In genomic region chr17:76103274-76104139, GRCh38 we compare ENCODE assay signal across 8 cellular contexts. TPM values are rescaled to one million over a fixed set of nuclear protein-coding genes. Genes with fewer than 3 reads are reported as not detected.
DNase-seq lines count a peak whose midpoint lies in the region; ATAC-seq and TF ChIP-seq lines count a peak whose summit lies in the region.

TSS of gene EXOC7 (minus strand) at chr17:76103787. CDS start at chr17:76103692, 95 bp downstream.

- intact Hi-C loops in A673 (cut with micrococcal nuclease; ENCODE audit: unreplicated experiment): loop anchor here (1.0 kb wide), 1 partner anchor 124 kb away; the partner anchor contains the start of genes ACOX1 and TEN1
- intact Hi-C loops in activated CD4-positive, alpha-beta T cell treated with anti-CD3 and anti-CD28 coated beads for 36 hours (cut with DNase I, micrococcal nuclease): loop anchor here (1.0 to 10.0 kb wide), 8 partner anchors 31 to 401 kb away; partner anchors contain the start of genes ACOX1 (in 1 of the 2), RHBDF2 (in 1 of the 2), SRP68 (in 1 of the 2) and TEN1 (in 1 of the 2)
- intact Hi-C loops in left colon (cut with DNase I, micrococcal nuclease): no loop called here

- H3K27me3 ChIP-seq in A673 (replicated peaks; ENCODE audit: insufficient read depth, low read depth, low read length, poor library complexity): no peaks in the 10 kb centered on the region

- CTCF ChIA-PET in A673 (lab: Charles Lee): interaction anchor here (0.6 kb wide), 1 partner anchor 40 kb away, joined by 4 read pairs; no protein-coding TSS in a partner anchor
- CTCF ChIA-PET in activated CD4-positive, alpha-beta T cell treated with anti-CD3 and anti-CD28 coated beads for 36 hours (lab: Charles Lee): interaction anchor here (0.6 to 1.9 kb wide), 10 partner anchors 23 to 245 kb away, joined by 3 to 10 read pairs (median 4); no protein-coding TSS in a partner anchor

- BruUV-seq in A673 (replicated peaks; lab: Mats Ljungman, UMichigan): no TSS peak

- POLR2A ChIA-PET in A673 (lab: Charles Lee; ENCODE audit: low non-redundant PET): no interaction called here
- POLR2A ChIA-PET in activated CD4-positive, alpha-beta T cell treated with anti-CD3 and anti-CD28 coated beads for 36 hours (lab: Charles Lee): interaction anchor here (0.8 to 2.0 kb wide), 3 partner anchors 23 to 168 kb away, joined by 3 to 4 read pairs (median 3); partner anchors contain the start of gene UBALD2

- peak within 1 kb of the TSS; percentile 93 for H3K4me3 ChIP-seq in A673 (ENCODE audit: low read depth, low read length, poor library complexity, severe bottlenecking)
- peak within 1 kb of the TSS; percentile 93 for H3K4me3 ChIP-seq in choroid plexus epithelial cell (ENCODE audit: low read depth, low read length)

- peaks cover 10% of the 10 kb centered on the region for H3K4me1 ChIP-seq in A673 (ENCODE audit: insufficient read depth, low read length, poor library complexity, severe bottlenecking)

- H3K36me3 Mint-ChIP-seq in activated CD4-positive, alpha-beta T cell treated with anti-CD3 and anti-CD28 coated beads for 36 hours (ENCODE audit: low read depth): peaks cover 8% of the 10 kb centered on the region

- H3K4me1 Mint-ChIP-seq in activated CD4-positive, alpha-beta T cell treated with anti-CD3 and anti-CD28 coated beads for 36 hours: peaks cover 18% of the 10 kb centered on the region

- peak; percentile 60 for ATAC-seq in GM18873 (IDR thresholded peaks at IDR 0.05; ENCODE audit: low FRiP score, unreplicated experiment)
- peak; percentile 81 for ATAC-seq in HG03432 (IDR thresholded peaks at IDR 0.05; ENCODE audit: unreplicated experiment)
- peak; percentile 94 for ATAC-seq in activated CD4-positive, alpha-beta T cell treated with anti-CD3 and anti-CD28 coated beads for 36 hours
- ATAC-seq in left colon: peak; percentile 90

- H3K36me3 ChIP-seq in A673 (ENCODE audit: insufficient read depth, low read length, poor library complexity, severe bottlenecking): peaks cover 20% of the 10 kb centered on the region

- no peaks in the 10 kb centered on the region for H3K9me3 ChIP-seq in A673 (ENCODE audit: low read depth, low read length, poor library complexity, severe bottlenecking)

- no peaks in the 10 kb centered on the region for H3K27me3 Mint-ChIP-seq in activated CD4-positive, alpha-beta T cell treated with anti-CD3 and anti-CD28 coated beads for 36 hours

- H3K27ac ChIP-seq in A673 (ENCODE audit: low read depth, low read length, poor library complexity, severe bottlenecking): peak within 1 kb of the TSS; percentile 85

- peak within 1 kb of the TSS; percentile 93 for H3K27ac Mint-ChIP-seq in activated CD4-positive, alpha-beta T cell treated with anti-CD3 and anti-CD28 coated beads for 36 hours

- DNase-seq in A673 (ENCODE audit: low spot score): peak; percentile 96
- peak; percentile 95 for DNase-seq in NCI-H510A treated with DMSO at 0.1 percent for 48 hours (lab: John Stamatoyannopoulos, UW)
- peak; percentile 96 for DNase-seq in activated CD4-positive, alpha-beta T cell treated with anti-CD3 and anti-CD28 coated beads for 36 hours
- DNase-seq in choroid plexus epithelial cell (ENCODE audit: low read depth): peak; percentile 93
- DNase-seq in left colon: peak; percentile 88 to 93
- DNase-seq in stimulated activated CD4-positive, alpha-beta T cell treated with anti-CD3 and anti-CD28 coated beads, Interleukin-1b, Interleukin-23, amount 100 ng/mL, for 4 hours (ENCODE audit: low read depth in 2 of 2): peak; percentile 90

- H3K4me3 Mint-ChIP-seq in activated CD4-positive, alpha-beta T cell treated with anti-CD3 and anti-CD28 coated beads for 36 hours: peak within 1 kb of the TSS; percentile 90

- no peak for TF ChIP-seq CTCF in A673 (conservative IDR thresholded peaks at IDR 0.05; ENCODE audit: low read depth, low read length)
- peak; percentile 30 for TF ChIP-seq CTCF in choroid plexus epithelial cell (conservative IDR thresholded peaks at IDR 0.05; ENCODE audit: low read depth, low read length)

- H3K9me3 Mint-ChIP-seq in activated CD4-positive, alpha-beta T cell treated with anti-CD3 and anti-CD28 coated beads for 36 hours (ENCODE audit: low read depth): no peaks in the 10 kb centered on the region

RNA-seq across cellular contexts. Expression of gene EXOC7, which starts in this region (rescaled TPM):
- total RNA-seq in A673 (2021) (115 and 117 TPM in 2 replicates), left colon (100 to 1,000 TPM; 100 to 102 TPM)
- total RNA-seq in activated CD4-positive, alpha-beta T cell treated with anti-CD3 and anti-CD28 coated beads for 36 hours: 10 to 100 TPM; 73.0 to 77.0 TPM

Comparison
In these comparisons a context has a peak if more than half of its experiments do, and no peak if none do; other contexts are left out.
1. Peak in every context shown above with its lines: DNase-seq, ATAC-seq, H3K4me3 ChIP-seq and H3K27ac ChIP-seq.
2. intact Hi-C loops: an anchor here in A673 (1.0 kb wide) and activated CD4-positive, alpha-beta T cell treated with anti-CD3 and anti-CD28 coated beads for 36 hours (1.0 to 10.0 kb wide); none called in left colon.